13 cellular contexts compared by ENCODE assay signal in genomic region chr20:58420798-58421496, GRCh38. TPM values are rescaled to one million over a fixed set of nuclear protein-coding genes. Genes with fewer than 3 reads are reported as not detected.
DNase-seq lines count a peak whose midpoint lies in the region; FAIRE-seq and TF ChIP-seq lines count a peak whose summit lies in the region.
"Had no signal": no experiment of that assay in that cellular context is flagged by ENCODE, and none has a peak within 500 bp of the region (broad histone marks: within the 10 kb centered on the region; RNA-seq: fewer than 3 reads in every experiment).

No MANE protein-coding gene starts in this region.

- peak; percentile 84 for FAIRE-seq in H54 (lab: Jason Lieb, UNC)

- no peak overlapping the region for H3K4me3 ChIP-seq in fibroblast of villous mesenchyme (ENCODE audit: low read depth, low read length)
- H3K4me3 ChIP-seq: ascending aorta had no signal

- DNase-seq in 8988T: peak; percentile 44
- peak; percentile 67 for DNase-seq in H54 (ENCODE audit: insufficient read length, low spot score)
- peak; percentile 16 for DNase-seq in SW480 (ENCODE audit: low spot score)
- DNase-seq in fibroblast of villous mesenchyme (ENCODE audit: low read depth): peak; percentile 54
- DNase-seq in NCI-H345 (lab: John Stamatoyannopoulos, UW): no peak
- no peak for DNase-seq in ureter (ENCODE audit: low spot score)
- DNase-seq in NCI-H524 (lab: John Stamatoyannopoulos, UW): no peak
- DNase-seq in activated T-cell treated with anti-CD3 and anti-CD28 coated beads, Interleukin-2, amount 50 U/mL, for 1 hour: no peak
- DNase-seq: immature natural killer cell; NCI-H774; stimulated activated naive CD4-positive, alpha-beta T cell; T-helper 2 cell had no signal

- TF ChIP-seq POLR2A in H54 (IDR thresholded peaks at IDR 0.05; ENCODE audit: low read depth, low read length): no peak

- no peak for TF ChIP-seq CTCF in fibroblast of villous mesenchyme (IDR thresholded peaks at IDR 0.05; ENCODE audit: insufficient read depth, low read depth, low read length)

RNA-seq across cellular contexts. Expression of gene VAPB, which starts 31.9 kb away (rescaled TPM):
- total RNA-seq in fibroblast of villous mesenchyme: 12.2 and 15.1 TPM in 2 replicates
- total RNA-seq in ureter: 66.1 TPM

Comparison
In these comparisons a context has a peak if more than half of its experiments do, and no peak if none do; other contexts are left out.
1. DNase-seq: peak in 8988T (single experiment), H54 (single experiment), SW480 (single experiment) and fibroblast of villous mesenchyme (single experiment); none in NCI-H345 (single experiment), ureter (single experiment), NCI-H524 (0 of 2) and activated T-cell treated with anti-CD3 and anti-CD28 coated beads, Interleukin-2, amount 50 U/mL, for 1 hour (single experiment).